ENCODE assay signal across 8 cellular contexts in genomic region chr6:85715797-85716196, GRCh38.
"Had no signal": no experiment of that assay in that cellular context is flagged by ENCODE, and none has a peak within 500 bp of the region (broad histone marks: within the 10 kb centered on the region; RNA-seq: fewer than 3 reads in every experiment).

No MANE protein-coding gene starts in this region.

- H3K9me3 ChIP-seq: HAP-1 had no signal

- FAIRE-seq: HTR-8/SVneo had no signal

- H2AFZ ChIP-seq: GM23248 had no signal

- H3K36me3 ChIP-seq: HAP-1 had no signal

- DNase-seq: GM23248, GOT3, H7, IMR-90, KBM-7 had no signal

- ATAC-seq: HCT116 had no signal

- H3K27ac ChIP-seq: GM23248 had no signal

- H3K4me3 ChIP-seq: GM23248, HAP-1 had no signal

- H3K4me1 ChIP-seq: HAP-1 had no signal

- H3K9ac ChIP-seq: GM23248 had no signal
